8 cellular contexts compared by ENCODE assay signal in genomic region chr12:77065361-77066204, GRCh38. TPM values are rescaled to one million over a fixed set of nuclear protein-coding genes. Genes with fewer than 3 reads are reported as not detected.
DNase-seq lines count a peak whose midpoint lies in the region; ATAC-seq and TF ChIP-seq lines count a peak whose summit lies in the region.

TSS of gene E2F7 (minus strand) at chr12:77065569. CDS start at chr12:77064635, 934 bp downstream.

- no peaks in the 10 kb centered on the region for H3K9me3 Mint-ChIP-seq in activated naive CD4-positive, alpha-beta T cell treated with anti-CD3 and anti-CD28 coated beads for 36 hours

- no peak within 1 kb of the TSS for H3K27ac ChIP-seq in testis

- 0 to 2% methylated on average over 11 to 45 of the region's 87 CpGs for WGBS in testis, 2 donors

- H3K4me1 ChIP-seq in testis, result no peaks in the 10 kb centered on the region

- H3K4me3 ChIP-seq in GM08714 (ENCODE audit: low read length) (peak within 1 kb of the TSS; percentile 95), testis (peak within 1 kb of the TSS; percentile 72 to 78)

- CTCF ChIA-PET in activated naive CD4-positive, alpha-beta T cell treated with anti-CD3 and anti-CD28 coated beads for 36 hours (lab: Charles Lee), result no interaction called here

- H3K27me3 ChIP-seq in testis, result no peaks in the 10 kb centered on the region

- peak within 1 kb of the TSS; percentile 47 for H3K27ac Mint-ChIP-seq in activated naive CD4-positive, alpha-beta T cell treated with anti-CD3 and anti-CD28 coated beads for 36 hours

- peaks cover 8% of the 10 kb centered on the region for H3K36me3 Mint-ChIP-seq in activated naive CD4-positive, alpha-beta T cell treated with anti-CD3 and anti-CD28 coated beads for 36 hours (ENCODE audit: low read depth)

- H3K4me1 Mint-ChIP-seq in activated naive CD4-positive, alpha-beta T cell treated with anti-CD3 and anti-CD28 coated beads for 36 hours (ENCODE audit: low read depth), result peaks cover 10% of the 10 kb centered on the region

- in situ Hi-C loops in SK-MEL-5 (cut with HindIII; ENCODE audit: low pct_unique_long_range_greater_than_20kb, low sequenced_read_pairs), result no loop called here

- TF ChIP-seq CTCF in omental fat pad (IDR thresholded peaks at IDR 0.05), result no peak
- TF ChIP-seq CTCF in testis (IDR thresholded peaks at IDR 0.05), result no peak

- H3K27me3 Mint-ChIP-seq in activated naive CD4-positive, alpha-beta T cell treated with anti-CD3 and anti-CD28 coated beads for 36 hours (ENCODE audit: low read depth), result peaks cover 46% of the 10 kb centered on the region

- peak within 1 kb of the TSS; percentile 79 for H3K4me3 Mint-ChIP-seq in activated naive CD4-positive, alpha-beta T cell treated with anti-CD3 and anti-CD28 coated beads for 36 hours

- ATAC-seq in HG02571 (IDR thresholded peaks at IDR 0.05; ENCODE audit: unreplicated experiment) (peak; percentile 69), omental fat pad (ENCODE audit: low FRiP score) (peak; percentile 92)

- H3K9me3 ChIP-seq in testis, result no peaks in the 10 kb centered on the region

- TF ChIP-seq POLR2A in testis (IDR thresholded peaks at IDR 0.05), result no peak

- intact Hi-C loops in activated naive CD4-positive, alpha-beta T cell treated with anti-CD3 and anti-CD28 coated beads for 36 hours (cut with micrococcal nuclease), result loop anchor here (1.0 to 10.0 kb wide), 8 partner anchors 16 to 1581 kb away; partner anchors contain the start of genes CSRP2, GLIPR1, KRR1 and ZDHHC17
- intact Hi-C loops in testis (cut with DNase I; ENCODE audit: low total_unique reads), result no loop called here

- H3K36me3 ChIP-seq in testis (ENCODE audit: low read depth, missing control alignments), result no peaks in the 10 kb centered on the region

- DNase-seq in NAMALWA (ENCODE audit: low spot score), result peak; percentile 88
- peak; percentile 92 for DNase-seq in SK-MEL-5 (ENCODE audit: low read depth, low spot score)
- DNase-seq in activated naive CD4-positive, alpha-beta T cell treated with anti-CD3 and anti-CD28 coated beads for 36 hours, result peak; percentile 90
- no peak for DNase-seq in glomerular endothelial cell (ENCODE audit: extremely low read depth, low read depth, low spot score)
- DNase-seq in omental fat pad (ENCODE audit: low spot score), result peak; percentile 48
- DNase-seq in testis, result peak; percentile 89

RNA-seq across cellular contexts. Expression of gene E2F7, which starts in this region (rescaled TPM):
- total RNA-seq in SK-MEL-5 (2014; rRNA removed; shearing (Covaris generic)), result 5.0 and 6.8 TPM in 2 replicates
- 8.5 and 10.8 TPM in 2 replicates for polyA plus RNA-seq in SK-MEL-5 (2015; cell fraction: cytosol; rRNA removed)
- 35.5 and 44.6 TPM in 2 replicates for polyA plus RNA-seq in SK-MEL-5 (2015; cell fraction: nucleus; rRNA removed)
- total RNA-seq in activated naive CD4-positive, alpha-beta T cell treated with anti-CD3 and anti-CD28 coated beads for 36 hours, result 1 to 10 TPM; 9.6 to 9.9 TPM
- total RNA-seq in glomerular endothelial cell, result 20.1 and 26.3 TPM in 2 replicates
- total RNA-seq in omental fat pad, result under 1 TPM in 1 of 4 donors, not detected in 3; 0.36 TPM
- total RNA-seq in testis, result 1 to 10 TPM; 1.9 to 4.2 TPM
- polyA plus RNA-seq in testis (ENCODE audit: insufficient read depth, low read depth, low replicate concordance), result 3.5 TPM

Comparison
In these comparisons a context has a peak if more than half of its experiments do, and no peak if none do; other contexts are left out.
1. Peak in DNase-seq and ATAC-seq in omental fat pad; RNA of the gene not detected or under 1 TPM.